In the genomic region with DNA sequence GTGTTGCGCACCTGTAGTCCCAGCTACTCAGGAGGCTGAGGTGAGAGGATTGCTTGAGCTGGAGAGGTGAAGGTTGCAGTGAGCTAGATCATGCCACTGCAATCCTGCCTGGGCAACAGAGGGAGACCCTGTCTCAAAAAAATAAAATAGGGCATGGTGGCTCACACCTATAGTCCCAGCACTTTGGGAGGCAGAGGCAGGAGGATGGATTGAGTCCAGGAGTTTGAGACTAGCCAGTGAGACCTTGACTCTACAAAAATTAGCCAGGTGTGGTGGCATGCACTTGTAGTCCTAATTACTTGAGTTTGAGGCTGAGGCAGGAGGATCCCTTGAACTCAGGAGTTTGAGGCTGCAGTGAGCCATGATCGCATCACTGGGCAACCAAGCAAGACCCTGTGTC, we compare ENCODE assay signal across 21 cellular contexts.
"Had no signal": no experiment of that assay in that cellular context is flagged by ENCODE, and none has a peak within 500 bp of the region (broad histone marks: within the 10 kb centered on the region; RNA-seq: fewer than 3 reads in every experiment).

No MANE protein-coding gene starts in this region.

- H3K4me3 Mint-ChIP-seq: activated CD4-positive, alpha-beta T cell treated with anti-CD3 and anti-CD28 coated beads, Interleukin-2, amount 10 ng/mL, durations not matched to agents 7 days and 5 days; activated CD8-positive, alpha-beta T cell treated with anti-CD3 and anti-CD28 coated beads, Interleukin-2, amount 10 ng/mL, durations not matched to agents 7 days and 5 days; activated naive CD8-positive, alpha-beta T cell treated with anti-CD3 and anti-CD28 coated beads, Interleukin-2, amount 10 ng/mL, durations not matched to agents 7 days and 5 days; brain; natural killer cell; T-cell had no signal

- ATAC-seq: activated CD8-positive, alpha-beta T cell treated with anti-CD3 and anti-CD28 coated beads, Interleukin-2, amount 10 ng/mL, durations not matched to agents 7 days and 5 days; natural killer cell; T-cell had no signal

- H3K9me3 Mint-ChIP-seq: activated CD4-positive, alpha-beta T cell treated with anti-CD3 and anti-CD28 coated beads, Interleukin-2, amount 10 ng/mL, durations not matched to agents 7 days and 5 days; activated naive CD8-positive, alpha-beta T cell treated with anti-CD3 and anti-CD28 coated beads, Interleukin-2, amount 10 ng/mL, durations not matched to agents 7 days and 5 days; brain; natural killer cell; T-cell had no signal

- H3K27ac Mint-ChIP-seq: activated CD4-positive, alpha-beta T cell treated with anti-CD3 and anti-CD28 coated beads, Interleukin-2, amount 10 ng/mL, durations not matched to agents 7 days and 5 days; activated CD8-positive, alpha-beta T cell treated with anti-CD3 and anti-CD28 coated beads, Interleukin-2, amount 10 ng/mL, durations not matched to agents 7 days and 5 days; activated naive CD8-positive, alpha-beta T cell treated with anti-CD3 and anti-CD28 coated beads, Interleukin-2, amount 10 ng/mL, durations not matched to agents 7 days and 5 days; natural killer cell; T-cell had no signal

- H3K4me3 ChIP-seq: colonic mucosa, lung, sigmoid colon, suprapubic skin, transverse colon had no signal

- DNase-seq: activated CD4-positive, alpha-beta T cell treated with anti-CD3 and anti-CD28 coated beads, Interleukin-2, amount 10 ng/mL, durations not matched to agents 7 days and 5 days; activated CD4-positive, CD25-positive, alpha-beta regulatory T cell; activated CD8-positive, alpha-beta T cell treated with anti-CD3 and anti-CD28 coated beads, Interleukin-2, amount 10 ng/mL, durations not matched to agents 7 days and 5 days; activated naive CD8-positive, alpha-beta T cell treated with anti-CD3 and anti-CD28 coated beads, Interleukin-2, amount 10 ng/mL, durations not matched to agents 7 days and 5 days; anterior cingulate cortex; caudate nucleus; colonic mucosa; erythroblast; foreskin melanocyte; glutamatergic neuron; hippocampal formation; natural killer cell; sigmoid colon; stimulated activated naive CD4-positive, alpha-beta T cell treated with Interleukin-2 at 50 U/mL for 16 hours; T-cell; T-helper 9 cell; transverse colon had no signal

- H3K27me3 Mint-ChIP-seq: activated CD4-positive, alpha-beta T cell treated with anti-CD3 and anti-CD28 coated beads, Interleukin-2, amount 10 ng/mL, durations not matched to agents 7 days and 5 days; activated naive CD8-positive, alpha-beta T cell treated with anti-CD3 and anti-CD28 coated beads, Interleukin-2, amount 10 ng/mL, durations not matched to agents 7 days and 5 days; T-cell had no signal

- H3K4me1 ChIP-seq: colonic mucosa, parathyroid adenoma had no signal

- H3K9me3 ChIP-seq: colonic mucosa, sigmoid colon, suprapubic skin, transverse colon had no signal

- H3K9ac ChIP-seq: parathyroid adenoma had no signal

- H3K27me3 ChIP-seq: colonic mucosa, sigmoid colon, suprapubic skin, transverse colon had no signal

- H3K27ac ChIP-seq: colonic mucosa, parathyroid adenoma, sigmoid colon, suprapubic skin, transverse colon had no signal
